1 cellular context compared by ENCODE assay signal in the genomic region with DNA sequence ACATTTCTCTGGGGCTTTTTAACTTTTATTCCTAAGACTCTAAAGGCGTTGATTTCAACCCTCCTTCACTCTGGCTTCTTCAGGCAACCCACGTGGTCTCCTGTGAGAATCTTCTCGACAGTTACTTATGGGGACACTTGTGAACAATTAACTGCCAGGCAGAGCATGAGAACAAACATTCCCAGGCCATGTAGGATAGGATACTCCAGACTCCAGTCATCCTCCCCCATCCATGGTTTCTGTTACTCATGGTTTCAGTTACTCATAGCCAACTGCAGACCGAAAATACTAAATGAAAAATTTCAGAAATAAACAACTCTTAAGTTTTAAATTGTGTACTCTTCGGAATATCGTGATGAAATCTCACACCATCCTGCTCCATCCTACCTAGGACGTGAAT.
TF ChIP-seq lines count a peak whose summit lies in the region.

No MANE protein-coding gene starts in this region.

TF ChIP-seq in IMR-90, 13 proteins besides CTCF, POLR2A, EP300 and RAD21:
- TF ChIP-seq, protein P1, sequence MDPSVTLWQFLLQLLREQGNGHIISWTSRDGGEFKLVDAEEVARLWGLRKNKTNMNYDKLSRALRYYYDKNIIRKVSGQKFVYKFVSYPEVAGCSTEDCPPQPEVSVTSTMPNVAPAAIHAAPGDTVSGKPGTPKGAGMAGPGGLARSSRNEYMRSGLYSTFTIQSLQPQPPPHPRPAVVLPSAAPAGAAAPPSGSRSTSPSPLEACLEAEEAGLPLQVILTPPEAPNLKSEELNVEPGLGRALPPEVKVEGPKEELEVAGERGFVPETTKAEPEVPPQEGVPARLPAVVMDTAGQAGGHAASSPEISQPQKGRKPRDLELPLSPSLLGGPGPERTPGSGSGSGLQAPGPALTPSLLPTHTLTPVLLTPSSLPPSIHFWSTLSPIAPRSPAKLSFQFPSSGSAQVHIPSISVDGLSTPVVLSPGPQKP (IDR thresholded peaks at IDR 0.05; ENCODE audit: borderline replicate concordance, low read depth, low read length): no peak
- TF ChIP-seq CEBPB (IDR thresholded peaks at IDR 0.05; ENCODE audit: low read depth, low read length): no peak
- TF ChIP-seq, protein P2, sequence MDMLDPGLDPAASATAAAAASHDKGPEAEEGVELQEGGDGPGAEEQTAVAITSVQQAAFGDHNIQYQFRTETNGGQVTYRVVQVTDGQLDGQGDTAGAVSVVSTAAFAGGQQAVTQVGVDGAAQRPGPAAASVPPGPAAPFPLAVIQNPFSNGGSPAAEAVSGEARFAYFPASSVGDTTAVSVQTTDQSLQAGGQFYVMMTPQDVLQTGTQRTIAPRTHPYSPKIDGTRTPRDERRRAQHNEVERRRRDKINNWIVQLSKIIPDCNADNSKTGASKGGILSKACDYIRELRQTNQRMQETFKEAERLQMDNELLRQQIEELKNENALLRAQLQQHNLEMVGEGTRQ (IDR thresholded peaks at IDR 0.05; ENCODE audit: low read depth, low read length): no peak
- TF ChIP-seq FOS (IDR thresholded peaks at IDR 0.05; ENCODE audit: low read depth, low read length): no peak
- TF ChIP-seq MAFK (IDR thresholded peaks at IDR 0.05; ENCODE audit: low read depth, low read length): no peak
- no peak for TF ChIP-seq SMC3 (IDR thresholded peaks at IDR 0.05; ENCODE audit: low read depth, low read length)
- TF ChIP-seq BHLHE40 (IDR thresholded peaks at IDR 0.05; ENCODE audit: low read depth, low read length): no peak
- no peak for TF ChIP-seq CHD1 (IDR thresholded peaks at IDR 0.05; ENCODE audit: low read depth, low read length)
- TF ChIP-seq RFX5 (IDR thresholded peaks at IDR 0.05; ENCODE audit: low read depth, low read length): no peak
- no peak for TF ChIP-seq NFE2L2 (IDR thresholded peaks at IDR 0.05; ENCODE audit: low read depth, low read length)
- no peak for TF ChIP-seq MAZ (IDR thresholded peaks at IDR 0.05; ENCODE audit: borderline replicate concordance, low read depth, low read length)
